Comparison of ENCODE assay signal across 8 cellular contexts in the genomic region with DNA sequence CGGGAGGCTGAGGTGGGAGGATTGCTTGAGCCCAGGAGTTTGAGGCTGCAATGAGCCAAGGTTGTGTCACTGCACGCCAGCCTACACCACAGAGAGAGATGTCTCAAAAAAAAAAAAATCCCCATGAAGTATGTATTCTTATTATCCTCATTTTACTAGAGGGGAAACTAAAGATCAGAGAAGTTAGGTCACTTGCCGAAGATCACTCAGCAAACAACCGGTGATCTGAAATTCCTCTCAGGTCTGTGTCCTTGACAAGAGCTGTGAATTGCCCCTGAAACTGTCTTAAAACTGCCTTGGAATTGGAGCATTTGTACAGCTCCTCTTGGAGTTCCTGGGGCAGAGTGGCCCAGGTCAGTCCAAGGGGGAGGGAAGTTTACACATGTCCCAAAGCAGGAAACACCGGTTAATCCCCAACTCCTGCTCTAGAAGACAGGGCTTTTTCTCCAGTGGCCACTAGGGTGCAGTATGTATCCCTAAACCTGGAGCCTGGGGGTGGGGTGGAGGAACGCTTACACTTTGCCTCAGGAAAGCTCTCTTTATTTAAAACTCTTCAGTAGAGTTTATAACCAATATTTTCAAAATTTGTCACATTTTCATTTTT. TPM values are rescaled to one million over a fixed set of nuclear protein-coding genes. Genes with fewer than 3 reads are reported as not detected.
DNase-seq lines count a peak whose midpoint lies in the region; ATAC-seq and TF ChIP-seq lines count a peak whose summit lies in the region.

No MANE protein-coding gene starts in this region.

- H3K9ac ChIP-seq in colonic mucosa (ENCODE audit: low read depth in 2 of 2, low read length in 2 of 2): no peak overlapping the region

- H3K27ac ChIP-seq in colonic mucosa: peak overlapping the region; percentile 27

- no peaks in the 10 kb centered on the region for H3K27me3 Mint-ChIP-seq in activated CD4-positive, alpha-beta T cell treated with anti-CD3 and anti-CD28 coated beads for 36 hours

- POLR2A ChIA-PET in activated CD4-positive, alpha-beta T cell treated with anti-CD3 and anti-CD28 coated beads for 36 hours (lab: Charles Lee): interaction anchor here (0.9 to 1.4 kb wide), 2 partner anchors 92 to 99 kb away, joined by 3 to 5 read pairs; partner anchors contain the start of gene NOL6

- no peak overlapping the region for H3K4me3 Mint-ChIP-seq in activated CD4-positive, alpha-beta T cell treated with anti-CD3 and anti-CD28 coated beads for 36 hours

- H3K27me3 ChIP-seq in colonic mucosa: no peaks in the 10 kb centered on the region

- no peaks in the 10 kb centered on the region for H3K9me3 Mint-ChIP-seq in activated CD4-positive, alpha-beta T cell treated with anti-CD3 and anti-CD28 coated beads for 36 hours (ENCODE audit: low read depth)

- peak; percentile 80 for TF ChIP-seq CTCF in colonic mucosa (IDR thresholded peaks at IDR 0.05)

- no peaks in the 10 kb centered on the region for H3K4me1 ChIP-seq in colonic mucosa

- no peak overlapping the region for H3K4me3 ChIP-seq in colonic mucosa

- H3K9me3 ChIP-seq in colonic mucosa: no peaks in the 10 kb centered on the region

- H3K36me3 ChIP-seq in colonic mucosa: no peaks in the 10 kb centered on the region

- H3K36me3 Mint-ChIP-seq in activated CD4-positive, alpha-beta T cell treated with anti-CD3 and anti-CD28 coated beads for 36 hours (ENCODE audit: low read depth): peaks cover 11% of the 10 kb centered on the region

- H3K27ac Mint-ChIP-seq in activated CD4-positive, alpha-beta T cell treated with anti-CD3 and anti-CD28 coated beads for 36 hours: no peak overlapping the region

- DNase-seq in EL (peak; percentile 76), NCI-H226 (peak; percentile 6), colonic mucosa (peak; percentile 85), left kidney (ENCODE audit: low read depth, low spot score) (peak; percentile 93)
- DNase-seq in activated CD4-positive, alpha-beta T cell treated with anti-CD3 and anti-CD28 coated beads for 36 hours: peak; percentile 84
- DNase-seq in stimulated activated CD4-positive, alpha-beta T cell treated with anti-CD3 and anti-CD28 coated beads, Interleukin-2, amount 100 ng/mL, for 48 hours: peak; percentile 58 to 63

- CTCF ChIA-PET in activated CD4-positive, alpha-beta T cell treated with anti-CD3 and anti-CD28 coated beads for 36 hours (lab: Charles Lee): interaction anchor here (0.6 to 4.2 kb wide), 33 partner anchors 9 to 350 kb away, joined by 3 to 53 read pairs (median 4); partner anchors contain the start of genes AQP3, DNAJA1 and NOL6

- H3K4me1 Mint-ChIP-seq in activated CD4-positive, alpha-beta T cell treated with anti-CD3 and anti-CD28 coated beads for 36 hours: peaks cover 7% of the 10 kb centered on the region

- intact Hi-C loops in activated CD4-positive, alpha-beta T cell treated with anti-CD3 and anti-CD28 coated beads for 36 hours (cut with DNase I, micrococcal nuclease): loop anchor here (1.0 to 5.0 kb wide), 6 partner anchors 41 to 348 kb away; no protein-coding TSS in a partner anchor
- intact Hi-C loops in colonic mucosa (cut with DNase I): loop anchor here (2.0 to 5.0 kb wide), 2 partner anchors 40 to 93 kb away; no protein-coding TSS in a partner anchor

- ATAC-seq in HG02678 (IDR thresholded peaks at IDR 0.05; ENCODE audit: unreplicated experiment): peak; percentile 72
- ATAC-seq in activated CD4-positive, alpha-beta T cell treated with anti-CD3 and anti-CD28 coated beads for 36 hours: peak; percentile 96
- no peak for ATAC-seq in HG02571 (IDR thresholded peaks at IDR 0.05; ENCODE audit: unreplicated experiment)

RNA-seq across cellular contexts. Expression of gene AQP7, which starts 27.6 kb away (rescaled TPM):
- total RNA-seq in activated CD4-positive, alpha-beta T cell treated with anti-CD3 and anti-CD28 coated beads for 36 hours: not detected
- 10 to 100 TPM in 1 of 2 donors, 1 to 10 TPM in 1; 7.4 to 12.5 TPM for total RNA-seq in colonic mucosa

Comparison
In these comparisons a context has a peak if more than half of its experiments do, and no peak if none do; other contexts are left out.
1. DNase-seq: peak in every context shown above with its lines; median percentile 93 in left kidney; 85 in colonic mucosa; 84 in activated CD4-positive, alpha-beta T cell treated with anti-CD3 and anti-CD28 coated beads for 36 hours; 76 in EL; 60 in stimulated activated CD4-positive, alpha-beta T cell treated with anti-CD3 and anti-CD28 coated beads, Interleukin-2, amount 100 ng/mL, for 48 hours; 6 in NCI-H226.
2. RNA of gene AQP7, which starts 27.6 kb away (total RNA-seq): 7.4 to 12.5 TPM in colonic mucosa; not detected in activated CD4-positive, alpha-beta T cell treated with anti-CD3 and anti-CD28 coated beads for 36 hours; every median in the first group is over 4 times any median in the second.